Comparison of ENCODE assay signal across 42 cellular contexts in the genomic region with DNA sequence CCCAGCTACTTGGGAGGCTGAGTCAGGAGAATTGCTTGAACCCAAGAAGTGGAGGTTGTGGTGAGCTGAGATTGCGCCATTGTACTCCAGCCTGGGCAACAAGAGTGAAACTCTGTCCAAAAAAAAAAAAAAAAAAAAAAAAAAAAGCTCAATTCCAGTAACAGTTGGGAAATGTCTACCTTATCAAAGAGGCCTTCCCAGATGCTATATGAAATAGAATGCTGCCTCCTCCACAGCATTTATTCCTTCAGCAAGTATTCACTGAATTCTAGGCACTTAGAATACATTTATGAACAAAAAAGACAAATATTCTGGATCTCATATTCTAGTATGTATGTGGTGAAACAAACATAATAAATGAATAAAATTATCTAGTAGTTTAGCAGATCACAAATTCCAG. TPM values are rescaled to one million over a fixed set of nuclear protein-coding genes. Genes with fewer than 3 reads are reported as not detected.
"Had no signal": no experiment of that assay in that cellular context is flagged by ENCODE, and none has a peak within 500 bp of the region (broad histone marks: within the 10 kb centered on the region; RNA-seq: fewer than 3 reads in every experiment).

No MANE protein-coding gene starts in this region.

- H3K27ac Mint-ChIP-seq: activated naive CD4-positive, alpha-beta T cell treated with anti-CD3 and anti-CD28 coated beads for 36 hours; activated naive CD4-positive, alpha-beta T cell treated with anti-CD3 and anti-CD28 coated beads, Interleukin-2, amount 10 ng/mL, durations not matched to agents 7 days and 5 days; activated naive CD4-positive, alpha-beta T cell treated with anti-CD3 and anti-CD28 coated beads, Interleukin-2, amount 50 U/mL, for 24 hours; activated naive CD4-positive, alpha-beta T cell treated with anti-CD3 and anti-CD28 coated beads, Interleukin-2, amount 50 U/mL, for 72 hours; activated naive CD8-positive, alpha-beta T cell; activated naive CD8-positive, alpha-beta T cell treated with anti-CD3 and anti-CD28 coated beads for 36 hours; activated naive CD8-positive, alpha-beta T cell treated with anti-CD3 and anti-CD28 coated beads, Interleukin-2, amount 10 ng/mL, durations not matched to agents 7 days and 5 days; activated naive CD8-positive, alpha-beta T cell treated with anti-CD3 and anti-CD28 coated beads, Interleukin-2, amount 50 U/mL, for 24 hours; activated T-cell treated with anti-CD3 and anti-CD28 coated beads, Interleukin-2, amount 50 U/mL, for 24 hours; activated T-cell treated with anti-CD3 and anti-CD28 coated beads, Interleukin-2, amount 50 U/mL, for 72 hours; activated T-helper 17 cell treated with anti-CD3 and anti-CD28 coated beads, Interleukin-2, amount 50 U/mL, for 72 hours; activated T-helper 2 cell treated with anti-CD3 and anti-CD28 coated beads, Interferon-gamma antibody, Interleukin-2, Interleukin-4, amounts not matched to agents 10 μg/mL and 5 μg/mL and 100 μg/mL, durations not matched to agents 14 hours and 24 hours and 36 hours; brain had no signal

- ATAC-seq: activated naive CD4-positive, alpha-beta T cell treated with anti-CD3 and anti-CD28 coated beads, Interleukin-2, amount 50 U/mL, for 72 hours; activated naive CD8-positive, alpha-beta T cell treated with anti-CD3 and anti-CD28 coated beads, Interleukin-2, amount 50 U/mL, for 24 hours; activated T-cell treated with anti-CD3 and anti-CD28 coated beads, Interleukin-2, amount 50 U/mL, for 4 hours; activated T-cell treated with anti-CD3 and anti-CD28 coated beads, Interleukin-2, amount 50 U/mL, for 72 hours; activated T-helper 17 cell treated with anti-CD3 and anti-CD28 coated beads, Interleukin-2, amount 50 U/mL, for 72 hours; body of pancreas had no signal

- DNase-seq: activated effector memory CD4-positive, alpha-beta T cell treated with anti-CD3 and anti-CD28 coated beads, Interleukin-2, amount 50 U/mL, for 16 hours; activated effector memory CD4-positive, alpha-beta T cell treated with Interleukin-2 at 50 U/mL for 16 hours; activated gamma-delta T cell; activated gamma-delta T cell treated with Interleukin-2 at 50 U/mL for 16 hours; activated naive CD4-positive, alpha-beta T cell; activated naive CD4-positive, alpha-beta T cell treated with anti-CD3 and anti-CD28 coated beads for 36 hours; activated naive CD4-positive, alpha-beta T cell treated with anti-CD3 and anti-CD28 coated beads, Interleukin-2, amount 10 ng/mL, durations not matched to agents 7 days and 5 days; activated naive CD4-positive, alpha-beta T cell treated with anti-CD3 and anti-CD28 coated beads, Interleukin-2, amount 50 U/mL, for 16 hours; activated naive CD4-positive, alpha-beta T cell treated with Interleukin-2 at 50 U/mL for 16 hours; activated naive CD8-positive, alpha-beta T cell treated with anti-CD3 and anti-CD28 coated beads for 36 hours; activated naive CD8-positive, alpha-beta T cell treated with anti-CD3 and anti-CD28 coated beads, Interleukin-2, amount 10 ng/mL, durations not matched to agents 7 days and 5 days; activated naive CD8-positive, alpha-beta T cell treated with anti-CD3 and anti-CD28 coated beads, Interleukin-2, amount 50 U/mL, for 24 hours; activated T-cell treated with anti-CD3 and anti-CD28 coated beads for 4 hours; activated T-cell treated with anti-CD3 and anti-CD28 coated beads, Interleukin-2, amount 50 U/mL, for 24 hours; activated T-cell treated with anti-CD3 and anti-CD28 coated beads, Interleukin-2, amount 50 U/mL, for 4 hours; activated T-cell treated with anti-CD3 and anti-CD28 coated beads, Interleukin-2, amount 50 U/mL, for 48 hours; activated T-cell treated with anti-CD3 and anti-CD28 coated beads, Interleukin-2, amount 50 U/mL, for 72 hours; adrenal gland; amniotic stem cell; amygdala; anterior cingulate cortex; aorta; body of pancreas; brain microvascular endothelial cell; caudate nucleus; central memory CD4-positive, alpha-beta T cell; cerebellar nuclear complex had no signal

- H3K4me3 ChIP-seq: adrenal gland, ascending aorta, body of pancreas, breast epithelium, cardiac muscle cell had no signal

- H3K4me3 Mint-ChIP-seq: activated naive CD4-positive, alpha-beta T cell treated with anti-CD3 and anti-CD28 coated beads for 36 hours; activated naive CD4-positive, alpha-beta T cell treated with anti-CD3 and anti-CD28 coated beads, Interleukin-2, amount 10 ng/mL, durations not matched to agents 7 days and 5 days; activated naive CD4-positive, alpha-beta T cell treated with anti-CD3 and anti-CD28 coated beads, Interleukin-2, amount 50 U/mL, for 24 hours; activated naive CD8-positive, alpha-beta T cell; activated naive CD8-positive, alpha-beta T cell treated with anti-CD3 and anti-CD28 coated beads for 36 hours; activated naive CD8-positive, alpha-beta T cell treated with anti-CD3 and anti-CD28 coated beads, Interleukin-2, amount 10 ng/mL, durations not matched to agents 7 days and 5 days; activated naive CD8-positive, alpha-beta T cell treated with anti-CD3 and anti-CD28 coated beads, Interleukin-2, amount 50 U/mL, for 24 hours; activated T-cell treated with anti-CD3 and anti-CD28 coated beads, Interleukin-2, amount 50 U/mL, for 24 hours; activated T-cell treated with anti-CD3 and anti-CD28 coated beads, Interleukin-2, amount 50 U/mL, for 4 hours; activated T-cell treated with anti-CD3 and anti-CD28 coated beads, Interleukin-2, amount 50 U/mL, for 72 hours; activated T-helper 17 cell treated with anti-CD3 and anti-CD28 coated beads, Interleukin-2, amount 50 U/mL, for 72 hours; brain; central memory CD8-positive, alpha-beta T cell had no signal

- H3K9me3 Mint-ChIP-seq: activated naive CD4-positive, alpha-beta T cell treated with anti-CD3 and anti-CD28 coated beads for 36 hours; activated naive CD4-positive, alpha-beta T cell treated with anti-CD3 and anti-CD28 coated beads, Interleukin-2, amount 10 ng/mL, durations not matched to agents 7 days and 5 days; activated naive CD4-positive, alpha-beta T cell treated with anti-CD3 and anti-CD28 coated beads, Interleukin-2, amount 50 U/mL, for 24 hours; activated naive CD4-positive, alpha-beta T cell treated with anti-CD3 and anti-CD28 coated beads, Interleukin-2, amount 50 U/mL, for 72 hours; activated naive CD8-positive, alpha-beta T cell treated with anti-CD3 and anti-CD28 coated beads for 36 hours; activated naive CD8-positive, alpha-beta T cell treated with anti-CD3 and anti-CD28 coated beads, Interleukin-2, amount 50 U/mL, for 24 hours; activated T-cell treated with anti-CD3 and anti-CD28 coated beads, Interleukin-2, amount 50 U/mL, for 24 hours; activated T-cell treated with anti-CD3 and anti-CD28 coated beads, Interleukin-2, amount 50 U/mL, for 4 hours; activated T-cell treated with anti-CD3 and anti-CD28 coated beads, Interleukin-2, amount 50 U/mL, for 72 hours; activated T-helper 17 cell treated with anti-CD3 and anti-CD28 coated beads, Interleukin-2, amount 50 U/mL, for 72 hours; activated T-helper 2 cell treated with anti-CD3 and anti-CD28 coated beads, Interferon-gamma antibody, Interleukin-2, Interleukin-4, amounts not matched to agents 10 μg/mL and 5 μg/mL and 100 μg/mL, durations not matched to agents 14 hours and 24 hours and 36 hours; central memory CD8-positive, alpha-beta T cell had no signal

- H3K36me3 ChIP-seq: adrenal gland, ascending aorta, brain microvascular endothelial cell, breast epithelium, cardiac muscle cell had no signal

- H3K4me1 Mint-ChIP-seq: activated naive CD4-positive, alpha-beta T cell treated with anti-CD3 and anti-CD28 coated beads, Interleukin-2, amount 10 ng/mL, durations not matched to agents 7 days and 5 days; activated naive CD4-positive, alpha-beta T cell treated with anti-CD3 and anti-CD28 coated beads, Interleukin-2, amount 50 U/mL, for 24 hours; activated naive CD8-positive, alpha-beta T cell treated with anti-CD3 and anti-CD28 coated beads for 36 hours; activated naive CD8-positive, alpha-beta T cell treated with anti-CD3 and anti-CD28 coated beads, Interleukin-2, amount 10 ng/mL, durations not matched to agents 7 days and 5 days; activated naive CD8-positive, alpha-beta T cell treated with anti-CD3 and anti-CD28 coated beads, Interleukin-2, amount 50 U/mL, for 24 hours; activated T-helper 17 cell treated with anti-CD3 and anti-CD28 coated beads, Interleukin-2, amount 50 U/mL, for 72 hours; brain; central memory CD8-positive, alpha-beta T cell had no signal

- H3K27ac ChIP-seq: adrenal gland, ascending aorta, body of pancreas, brain microvascular endothelial cell, breast epithelium, cardiac muscle cell had no signal

- H3K4me1 ChIP-seq: adrenal gland, ascending aorta, body of pancreas, breast epithelium had no signal

- H3K9me3 ChIP-seq: adrenal gland, ascending aorta, body of pancreas, breast epithelium had no signal

- H3K36me3 Mint-ChIP-seq: activated naive CD4-positive, alpha-beta T cell treated with anti-CD3 and anti-CD28 coated beads, Interleukin-2, amount 10 ng/mL, durations not matched to agents 7 days and 5 days; activated naive CD4-positive, alpha-beta T cell treated with anti-CD3 and anti-CD28 coated beads, Interleukin-2, amount 50 U/mL, for 24 hours; activated naive CD4-positive, alpha-beta T cell treated with anti-CD3 and anti-CD28 coated beads, Interleukin-2, amount 50 U/mL, for 72 hours; activated naive CD8-positive, alpha-beta T cell treated with anti-CD3 and anti-CD28 coated beads for 36 hours; activated naive CD8-positive, alpha-beta T cell treated with anti-CD3 and anti-CD28 coated beads, Interleukin-2, amount 10 ng/mL, durations not matched to agents 7 days and 5 days; brain had no signal

RNA-seq across cellular contexts. Expression of a gene that starts 12.8 kb away (rescaled TPM):
- total RNA-seq: activated naive CD4-positive, alpha-beta T cell treated with anti-CD3 and anti-CD28 coated beads for 36 hours; activated naive CD4-positive, alpha-beta T cell treated with anti-CD3 and anti-CD28 coated beads, Interleukin-2, amount 50 U/mL, for 72 hours; activated naive CD8-positive, alpha-beta T cell treated with anti-CD3 and anti-CD28 coated beads for 36 hours; activated naive CD8-positive, alpha-beta T cell treated with anti-CD3 and anti-CD28 coated beads, Interleukin-2, amount 10 ng/mL, durations not matched to agents 7 days and 5 days; activated T-cell treated with anti-CD3 and anti-CD28 coated beads, Interleukin-2, amount 50 U/mL, for 4 hours; activated T-cell treated with anti-CD3 and anti-CD28 coated beads, Interleukin-2, amount 50 U/mL, for 72 hours; activated T-helper 17 cell treated with anti-CD3 and anti-CD28 coated beads, Interleukin-2, amount 50 U/mL, for 72 hours; activated T-helper 2 cell treated with anti-CD3 and anti-CD28 coated beads, Interferon-gamma antibody, Interleukin-2, Interleukin-4, amounts not matched to agents 10 μg/mL and 5 μg/mL and 100 μg/mL, durations not matched to agents 14 hours and 24 hours and 36 hours; aorta; ascending aorta; breast epithelium; bronchial epithelial cell; cardiac septum had no signal

RNA-seq across cellular contexts. Expression of a gene that starts 38.4 kb away (rescaled TPM):
- total RNA-seq: activated naive CD4-positive, alpha-beta T cell treated with anti-CD3 and anti-CD28 coated beads for 36 hours; activated naive CD4-positive, alpha-beta T cell treated with anti-CD3 and anti-CD28 coated beads, Interleukin-2, amount 50 U/mL, for 72 hours; activated naive CD8-positive, alpha-beta T cell treated with anti-CD3 and anti-CD28 coated beads for 36 hours; activated naive CD8-positive, alpha-beta T cell treated with anti-CD3 and anti-CD28 coated beads, Interleukin-2, amount 10 ng/mL, durations not matched to agents 7 days and 5 days; activated T-cell treated with anti-CD3 and anti-CD28 coated beads, Interleukin-2, amount 50 U/mL, for 4 hours; activated T-cell treated with anti-CD3 and anti-CD28 coated beads, Interleukin-2, amount 50 U/mL, for 72 hours; activated T-helper 17 cell treated with anti-CD3 and anti-CD28 coated beads, Interleukin-2, amount 50 U/mL, for 72 hours; activated T-helper 2 cell treated with anti-CD3 and anti-CD28 coated beads, Interferon-gamma antibody, Interleukin-2, Interleukin-4, amounts not matched to agents 10 μg/mL and 5 μg/mL and 100 μg/mL, durations not matched to agents 14 hours and 24 hours and 36 hours; aorta; ascending aorta; astrocyte; body of pancreas; breast epithelium; bronchial epithelial cell; cardiac muscle cell; cardiac septum; cerebellum; chondrocyte had no signal

RNA-seq across cellular contexts. Expression of a gene that starts 46.6 kb away (rescaled TPM):
- total RNA-seq: activated naive CD4-positive, alpha-beta T cell treated with anti-CD3 and anti-CD28 coated beads for 36 hours; activated naive CD4-positive, alpha-beta T cell treated with anti-CD3 and anti-CD28 coated beads, Interleukin-2, amount 50 U/mL, for 72 hours; activated naive CD8-positive, alpha-beta T cell treated with anti-CD3 and anti-CD28 coated beads for 36 hours; activated naive CD8-positive, alpha-beta T cell treated with anti-CD3 and anti-CD28 coated beads, Interleukin-2, amount 10 ng/mL, durations not matched to agents 7 days and 5 days; activated T-cell treated with anti-CD3 and anti-CD28 coated beads, Interleukin-2, amount 50 U/mL, for 4 hours; activated T-cell treated with anti-CD3 and anti-CD28 coated beads, Interleukin-2, amount 50 U/mL, for 72 hours; activated T-helper 17 cell treated with anti-CD3 and anti-CD28 coated beads, Interleukin-2, amount 50 U/mL, for 72 hours; activated T-helper 2 cell treated with anti-CD3 and anti-CD28 coated beads, Interferon-gamma antibody, Interleukin-2, Interleukin-4, amounts not matched to agents 10 μg/mL and 5 μg/mL and 100 μg/mL, durations not matched to agents 14 hours and 24 hours and 36 hours; aorta; ascending aorta; astrocyte; breast epithelium; bronchial epithelial cell; cardiac muscle cell; cardiac septum; cerebellum; chondrocyte had no signal
